In genomic region chr2:111945444-111946293, GRCh38 we compare ENCODE assay signal across 14 cellular contexts. TPM values are rescaled to one million over a fixed set of nuclear protein-coding genes. Genes with fewer than 3 reads are reported as not detected.
DNase-seq lines count a peak whose midpoint lies in the region; ATAC-seq and TF ChIP-seq lines count a peak whose summit lies in the region.
"Had no signal": no experiment of that assay in that cellular context is flagged by ENCODE, and none has a peak within 500 bp of the region (broad histone marks: within the 10 kb centered on the region; RNA-seq: fewer than 3 reads in every experiment).

No MANE protein-coding gene starts in this region.

- no peak for DNase-seq in left colon
- DNase-seq in sigmoid colon, result no peak
- DNase-seq in activated CD4-positive, alpha-beta memory T cell treated with anti-CD3 and anti-CD28 coated beads, Interleukin-2, amount 10 ng/mL, durations not matched to agents 7 days and 5 days, result no peak
- DNase-seq in stimulated activated naive CD8-positive, alpha-beta T cell treated with anti-CD3 and anti-CD28 coated beads, Interleukin-15, Interleukin-2, amounts not matched to agents 100 U/mL and 50 U/mL, for 24 hours, result no peak
- DNase-seq: activated CD8-positive, alpha-beta memory T cell treated with anti-CD3 and anti-CD28 coated beads, Interleukin-2, amount 50 U/mL, for 48 hours; activated naive CD8-positive, alpha-beta T cell treated with anti-CD3 and anti-CD28 coated beads, Interleukin-2, amount 10 ng/mL, durations not matched to agents 7 days and 5 days; nephron progenitor cell; NK-92 treated with Interleukin-12 subunit alpha and Interleukin-12 subunit beta, amount 100 ng/mL, for 24 hours; stimulated activated CD4-positive, alpha-beta T cell treated with anti-CD3 and anti-CD28 coated beads, Interleukin-12 subunit alpha, Interleukin-12 subunit beta, amount 100 ng/mL, for 4 hours had no signal

- no peaks in the 10 kb centered on the region for H3K9me3 Mint-ChIP-seq in activated CD4-positive, alpha-beta memory T cell treated with anti-CD3 and anti-CD28 coated beads, Interleukin-2, amount 10 ng/mL, durations not matched to agents 7 days and 5 days
- H3K9me3 Mint-ChIP-seq: activated naive CD8-positive, alpha-beta T cell treated with anti-CD3 and anti-CD28 coated beads, Interleukin-2, amount 10 ng/mL, durations not matched to agents 7 days and 5 days; nephron progenitor cell had no signal

- H3K27ac Mint-ChIP-seq in activated CD4-positive, alpha-beta memory T cell treated with anti-CD3 and anti-CD28 coated beads, Interleukin-2, amount 10 ng/mL, durations not matched to agents 7 days and 5 days, result no peak overlapping the region
- H3K27ac Mint-ChIP-seq: activated naive CD8-positive, alpha-beta T cell treated with anti-CD3 and anti-CD28 coated beads, Interleukin-2, amount 10 ng/mL, durations not matched to agents 7 days and 5 days; B cell; nephron progenitor cell had no signal

- H3K36me3 ChIP-seq in ACC112 (ENCODE audit: insufficient read depth, low read length) (no peaks in the 10 kb centered on the region), sigmoid colon (peaks cover 0 to 12% (median 0%) of the 10 kb centered on the region in 4 donors)

- H3K9me3 ChIP-seq in sigmoid colon, result no peaks in the 10 kb centered on the region

- H3K4me1 ChIP-seq in ACC112 (ENCODE audit: control insufficient read depth, insufficient read depth, low read length, unreplicated experiment) (peaks cover 9% of the 10 kb centered on the region), sigmoid colon (peaks cover 0 to 35% (median 28%) of the 10 kb centered on the region in 4 donors)

- TF ChIP-seq POLR2A in sigmoid colon (IDR thresholded peaks at IDR 0.05), result no peak
- TF ChIP-seq POLR2A in GM18505 (IDR thresholded peaks at IDR 0.05; ENCODE audit: borderline replicate concordance, extremely low read depth, insufficient read depth, insufficient read length), result no peak

- intact Hi-C loops in left colon (cut with DNase I, micrococcal nuclease), result no loop called here
- intact Hi-C loops in sigmoid colon (cut with DNase I), result loop anchor here (5.0 kb wide), 1 partner anchor 48 kb away; the partner anchor contains the start of gene MERTK

- TF ChIP-seq CTCF in sigmoid colon (IDR thresholded peaks at IDR 0.05), result no peak

- POLR2A ChIA-PET in activated CD4-positive, alpha-beta memory T cell treated with anti-CD3 and anti-CD28 coated beads, Interleukin-2, amount 10 ng/mL, durations not matched to agents 7 days and 5 days (lab: Charles Lee), result no interaction called here

- H3K4me3 ChIP-seq in ACC112 (ENCODE audit: low read depth, low read length) (no peak overlapping the region), sigmoid colon (no peak overlapping the region)

- no peaks in the 10 kb centered on the region for H3K36me3 Mint-ChIP-seq in activated CD4-positive, alpha-beta memory T cell treated with anti-CD3 and anti-CD28 coated beads, Interleukin-2, amount 10 ng/mL, durations not matched to agents 7 days and 5 days (ENCODE audit: low read depth)
- H3K36me3 Mint-ChIP-seq: activated naive CD8-positive, alpha-beta T cell treated with anti-CD3 and anti-CD28 coated beads, Interleukin-2, amount 10 ng/mL, durations not matched to agents 7 days and 5 days had no signal

- peaks cover 40% of the 10 kb centered on the region for H3K27me3 ChIP-seq in ACC112 (ENCODE audit: insufficient read depth, low read length)
- no peaks in the 10 kb centered on the region for H3K27me3 ChIP-seq in sigmoid colon

- WGBS in sigmoid colon, 2 donors, result 52 to 74% methylated on average over 2 of the region's 2 CpGs

- no peaks in the 10 kb centered on the region for H3K4me1 Mint-ChIP-seq in activated CD4-positive, alpha-beta memory T cell treated with anti-CD3 and anti-CD28 coated beads, Interleukin-2, amount 10 ng/mL, durations not matched to agents 7 days and 5 days
- H3K4me1 Mint-ChIP-seq: activated naive CD8-positive, alpha-beta T cell treated with anti-CD3 and anti-CD28 coated beads, Interleukin-2, amount 10 ng/mL, durations not matched to agents 7 days and 5 days; B cell had no signal

- H3K27ac ChIP-seq in ACC112 (ENCODE audit: low read depth, low read length) (peak overlapping the region; percentile 53; the same call in 1 of the 2 replicates), angular gyrus (ENCODE audit: low read depth, low read length) (peak overlapping the region; percentile 84), sigmoid colon (peak overlapping the region; percentile 65 to 83 (median 80))

- TF ChIP-seq EP300 in sigmoid colon (IDR thresholded peaks at IDR 0.05), result no peak

- CTCF ChIA-PET in activated CD4-positive, alpha-beta memory T cell treated with anti-CD3 and anti-CD28 coated beads, Interleukin-2, amount 10 ng/mL, durations not matched to agents 7 days and 5 days (lab: Charles Lee), result interaction anchor here (1.2 kb wide), 1 partner anchor 58 kb away, joined by 3 read pairs; no protein-coding TSS in a partner anchor

- H3K79me2 ChIP-seq in ACC112 (ENCODE audit: control insufficient read depth, insufficient read depth, low read length, unreplicated experiment), result no peaks in the 10 kb centered on the region

- ATAC-seq in left colon, result peak; percentile 52
- no peak for ATAC-seq in stimulated activated naive CD8-positive, alpha-beta T cell treated with anti-CD3 and anti-CD28 coated beads, Interleukin-15, Interleukin-2, amounts not matched to agents 100 U/mL and 50 U/mL, for 24 hours
- ATAC-seq in GM18505 (IDR thresholded peaks at IDR 0.05; ENCODE audit: unreplicated experiment), result no peak
- no peak for ATAC-seq in HG03097 (IDR thresholded peaks at IDR 0.05; ENCODE audit: low FRiP score, unreplicated experiment)

- H3K27me3 Mint-ChIP-seq in activated CD4-positive, alpha-beta memory T cell treated with anti-CD3 and anti-CD28 coated beads, Interleukin-2, amount 10 ng/mL, durations not matched to agents 7 days and 5 days, result peaks cover 17% of the 10 kb centered on the region

- no peak overlapping the region for H3K4me3 Mint-ChIP-seq in activated CD4-positive, alpha-beta memory T cell treated with anti-CD3 and anti-CD28 coated beads, Interleukin-2, amount 10 ng/mL, durations not matched to agents 7 days and 5 days
- H3K4me3 Mint-ChIP-seq: activated naive CD8-positive, alpha-beta T cell treated with anti-CD3 and anti-CD28 coated beads, Interleukin-2, amount 10 ng/mL, durations not matched to agents 7 days and 5 days; B cell; nephron progenitor cell had no signal

- H2AFZ ChIP-seq in ACC112 (ENCODE audit: low read length, unreplicated experiment), result no peak overlapping the region

RNA-seq across cellular contexts. Expression of gene MERTK, which starts 47.3 kb away (rescaled TPM):
- total RNA-seq in left colon (1 to 10 TPM; 9.0 to 9.2 TPM), sigmoid colon (10 to 100 TPM; 14.4 to 31.6 (median 26.0) TPM)
- 1 to 10 TPM; 2.4 to 6.2 (median 5.1) TPM for polyA plus RNA-seq in sigmoid colon
- total RNA-seq in activated CD4-positive, alpha-beta memory T cell treated with anti-CD3 and anti-CD28 coated beads, Interleukin-2, amount 10 ng/mL, durations not matched to agents 7 days and 5 days, result under 1 TPM; 0.20 to 0.35 TPM

Comparison
In these comparisons a context has a peak if more than half of its experiments do, and no peak if none do; other contexts are left out.
1. RNA of gene MERTK, which starts 47.3 kb away (total RNA-seq): 14.4 to 31.6 TPM in sigmoid colon and 9.0 to 9.2 TPM in left colon; 0.20 to 0.35 TPM in activated CD4-positive, alpha-beta memory T cell treated with anti-CD3 and anti-CD28 coated beads, Interleukin-2, amount 10 ng/mL, durations not matched to agents 7 days and 5 days; every median in the first group is over 4 times any median in the second.
2. Peak in every context shown above with its lines, with median percentiles within 50 percentile points of each other: H3K27ac ChIP-seq.